6 cellular contexts compared by ENCODE assay signal in genomic region chr7:133554330-133554729, GRCh38.
"Had no signal": no experiment of that assay in that cellular context is flagged by ENCODE, and none has a peak within 500 bp of the region (broad histone marks: within the 10 kb centered on the region; RNA-seq: fewer than 3 reads in every experiment).

No MANE protein-coding gene starts in this region.

- H3K4me3 Mint-ChIP-seq: IgD-negative memory B cell had no signal

- H3K27me3 Mint-ChIP-seq: IgD-negative memory B cell had no signal

- ATAC-seq: HepG2, K562 had no signal

- DNase-seq: IMR-90, KBM-7 had no signal

- H3K9me3 Mint-ChIP-seq: IgD-negative memory B cell had no signal

- H3K27ac Mint-ChIP-seq: IgD-negative memory B cell had no signal

- H3K4me3 ChIP-seq: K562 had no signal

- H3K4me1 Mint-ChIP-seq: IgD-negative memory B cell had no signal

- H3K27ac ChIP-seq: HL-60 had no signal
